8 cellular contexts compared by ENCODE assay signal in genomic region chr14:104137297-104138097, GRCh38. TPM values are rescaled to one million over a fixed set of nuclear protein-coding genes. Genes with fewer than 3 reads are reported as not detected.
DNase-seq lines count a peak whose midpoint lies in the region; ATAC-seq, FAIRE-seq and TF ChIP-seq lines count a peak whose summit lies in the region.

No MANE protein-coding gene starts in this region.

- no peaks in the 10 kb centered on the region for H3K9me3 Mint-ChIP-seq in naive thymus-derived CD4-positive, alpha-beta T cell

- H3K27ac ChIP-seq in A549 (peak overlapping the region; percentile 54 to 87), esophagus muscularis mucosa (replicated peaks in 1 of 4) (peak overlapping the region in 3 of 4 donors; percentile 5 to 59 (median 19))
- H3K27ac ChIP-seq in naive thymus-derived CD4-positive, alpha-beta T cell (ENCODE audit: low read depth, low read length), result no peak overlapping the region

- no peak overlapping the region for H3K27ac Mint-ChIP-seq in naive thymus-derived CD4-positive, alpha-beta T cell

- H3K4me1 Mint-ChIP-seq in naive thymus-derived CD4-positive, alpha-beta T cell, result peaks cover 0 to 10% (median 5%) of the 10 kb centered on the region in 7 donors

- H3K36me3 Mint-ChIP-seq in naive thymus-derived CD4-positive, alpha-beta T cell, result no peaks in the 10 kb centered on the region

- peaks cover 7 to 84% (median 32%) of the 10 kb centered on the region in 4 donors for H3K27me3 ChIP-seq in esophagus muscularis mucosa
- peaks cover 0 to 12% of the 10 kb centered on the region in 2 donors for H3K27me3 ChIP-seq in naive thymus-derived CD4-positive, alpha-beta T cell (ENCODE audit: control insufficient read depth in 2 of 2, insufficient read depth in 2 of 2, low read length in 2 of 2)

- H3K4me1 ChIP-seq in A549, result peaks cover 26% of the 10 kb centered on the region
- peaks cover 32 to 50% (median 46%) of the 10 kb centered on the region in 4 donors for H3K4me1 ChIP-seq in esophagus muscularis mucosa
- no peaks in the 10 kb centered on the region for H3K4me1 ChIP-seq in naive thymus-derived CD4-positive, alpha-beta T cell (ENCODE audit: control insufficient read depth in 2 of 2, insufficient read depth in 2 of 2, low read length in 2 of 2)

- H3K36me3 ChIP-seq in esophagus muscularis mucosa, result no peaks in the 10 kb centered on the region
- no peaks in the 10 kb centered on the region for H3K36me3 ChIP-seq in naive thymus-derived CD4-positive, alpha-beta T cell (ENCODE audit: control insufficient read depth in 2 of 3, insufficient read depth in 3 of 3, low read length in 3 of 3)

- H3K9me3 ChIP-seq in A549, result no peaks in the 10 kb centered on the region
- H3K9me3 ChIP-seq in esophagus muscularis mucosa, result no peaks in the 10 kb centered on the region
- H3K9me3 ChIP-seq in naive thymus-derived CD4-positive, alpha-beta T cell (ENCODE audit: control insufficient read depth in 2 of 3, low read length in 3 of 3), result no peaks in the 10 kb centered on the region

- peak overlapping the region; percentile 55 for H3K4me3 ChIP-seq in A549
- peak overlapping the region; percentile 52 to 65 (median 56) for H3K4me3 ChIP-seq in esophagus muscularis mucosa
- no peak overlapping the region for H3K4me3 ChIP-seq in naive thymus-derived CD4-positive, alpha-beta T cell (ENCODE audit: low read length)

- DNase-seq in A549 (ENCODE audit: low read depth in 1 of 2, low spot score in 1 of 2), result peak; percentile 76 to 80
- peak; percentile 96 for DNase-seq in GM20000 (ENCODE audit: low spot score)
- DNase-seq in NCI-H774 (lab: John Stamatoyannopoulos, UW), result peak; percentile 3
- peak; percentile 72 for DNase-seq in activated T-cell treated with anti-CD3 and anti-CD28 coated beads, Interleukin-2, amount 50 U/mL, for 1 hour
- no peak for DNase-seq in esophagus muscularis mucosa (ENCODE audit: extremely low spot score)
- peak; percentile 8 to 77 (median 48) for DNase-seq in naive thymus-derived CD4-positive, alpha-beta T cell
- peak; percentile 49 for DNase-seq in stimulated activated naive CD4-positive, alpha-beta T cell treated with Interleukin-2 at 50 U/mL for 16 hours (lab: John Stamatoyannopoulos, UW)

- peak overlapping the region; percentile 25 to 81 (median 63) for H3K4me3 Mint-ChIP-seq in naive thymus-derived CD4-positive, alpha-beta T cell

- no peak for FAIRE-seq in A549 (lab: Jason Lieb, UNC)

- CTCF ChIA-PET in A549 (lab: Yijun Ruan, JAX), result interaction anchor here (0.6 to 1.9 kb wide), 39 partner anchors 9 to 503 kb away, joined by 3 to 32 read pairs (median 3); no protein-coding TSS in a partner anchor
- CTCF ChIA-PET in naive thymus-derived CD4-positive, alpha-beta T cell (lab: Charles Lee), result interaction anchor here (0.7 to 0.9 kb wide), 4 partner anchors 262 to 428 kb away, joined by 3 to 4 read pairs (median 3); no protein-coding TSS in a partner anchor

- POLR2A ChIA-PET in A549 (lab: Yijun Ruan, JAX), result no interaction called here
- POLR2A ChIA-PET in naive thymus-derived CD4-positive, alpha-beta T cell (lab: Charles Lee), result no interaction called here

- TF ChIP-seq EP300 in A549 (IDR thresholded peaks at IDR 0.05) (no peak), esophagus muscularis mucosa (IDR thresholded peaks at IDR 0.05) (no peak)

- 6% methylated on average over 24 of the region's 88 CpGs for WGBS in A549 (ENCODE audit: missing lambda C conversion rate)
- WGBS in esophagus muscularis mucosa, result 5% methylated on average over 8 of the region's 88 CpGs

- intact Hi-C loops in esophagus muscularis mucosa (cut with DNase I), result loop anchor here (2.0 to 5.0 kb wide), 2 partner anchors 427 to 500 kb away; no protein-coding TSS in a partner anchor
- intact Hi-C loops in naive thymus-derived CD4-positive, alpha-beta T cell (cut with micrococcal nuclease), result loop anchor here (1.0 to 5.0 kb wide), 4 partner anchors 59 to 570 kb away; no protein-coding TSS in a partner anchor

- TF ChIP-seq CTCF in A549 (IDR thresholded peaks at IDR 0.05) (peak; percentile 90), GM20000 (IDR thresholded peaks at IDR 0.05; ENCODE audit: extremely low read depth, missing control alignments) (peak; percentile 68), esophagus muscularis mucosa (IDR thresholded peaks at IDR 0.05) (peak; percentile 74 to 88 (median 86))

- TF ChIP-seq RAD21 in A549 (conservative IDR thresholded peaks at IDR 0.05 in 1 of 2, IDR thresholded peaks at IDR 0.05 in 1 of 2), result peak; percentile 74 to 94

- peak; percentile 53 to 89 for ATAC-seq in A549
- ATAC-seq in naive thymus-derived CD4-positive, alpha-beta T cell, result peak; percentile 72
- ATAC-seq in HG03039 (IDR thresholded peaks at IDR 0.05; ENCODE audit: unreplicated experiment), result no peak

- TF ChIP-seq POLR2A in A549 (IDR thresholded peaks at IDR 0.05; ENCODE audit: low read length), result no peak
- TF ChIP-seq POLR2A in esophagus muscularis mucosa (IDR thresholded peaks at IDR 0.05; ENCODE audit: low read depth), result no peak

- H3K4me2 ChIP-seq in A549, result peak overlapping the region; percentile 98

- H3K27me3 Mint-ChIP-seq in naive thymus-derived CD4-positive, alpha-beta T cell, result peaks cover 20 to 41% (median 29%) of the 10 kb centered on the region in 5 donors

TF ChIP-seq in A549, 52 proteins besides CTCF, POLR2A, EP300 and RAD21 (continues in another document):
- no peak for TF ChIP-seq RCOR1 (IDR thresholded peaks at IDR 0.05; ENCODE audit: low read depth, low read length)
- no peak for TF ChIP-seq CHD2 (IDR thresholded peaks at IDR 0.05; ENCODE audit: low read length, partially characterized antibody)
- no peak for TF ChIP-seq HEYL (CRISPR knock-in tag; IDR thresholded peaks at IDR 0.05)
- no peak for TF ChIP-seq BCL3 (IDR thresholded peaks at IDR 0.05)
- TF ChIP-seq HDAC2 (IDR thresholded peaks at IDR 0.05), result no peak
- TF ChIP-seq TFCP2L1 (CRISPR knock-in tag; IDR thresholded peaks at IDR 0.05), result no peak
- TF ChIP-seq PHF8 (IDR thresholded peaks at IDR 0.05; ENCODE audit: borderline replicate concordance, low read depth), result no peak
- no peak; the same call in 1 of the 2 replicates for TF ChIP-seq HOXB5 (CRISPR knock-in tag; IDR thresholded peaks at IDR 0.05)
- TF ChIP-seq FOXS1 (CRISPR knock-in tag; IDR thresholded peaks at IDR 0.05), result no peak
- TF ChIP-seq E2F6 (IDR thresholded peaks at IDR 0.05; ENCODE audit: borderline replicate concordance, low read depth), result peak; percentile 97; the same call in 1 of the 2 replicates
- no peak for TF ChIP-seq NPAS2 (CRISPR knock-in tag; IDR thresholded peaks at IDR 0.05; ENCODE audit: borderline replicate concordance)
- peak; percentile 92 for TF ChIP-seq SMC3 (IDR thresholded peaks at IDR 0.05)
- TF ChIP-seq ZNF302 (CRISPR knock-in tag; IDR thresholded peaks at IDR 0.05), result no peak
- TF ChIP-seq HOXB13 (CRISPR knock-in tag; IDR thresholded peaks at IDR 0.05; ENCODE audit: low read depth), result 0 out of 2 replicates have a peak, but pooled peaks have one; percentile 19
- peak; percentile 95 for TF ChIP-seq MAX (IDR thresholded peaks at IDR 0.05)
- TF ChIP-seq GATA3 (IDR thresholded peaks at IDR 0.05; ENCODE audit: borderline replicate concordance), result no peak
- TF ChIP-seq ZSCAN20 (CRISPR knock-in tag; IDR thresholded peaks at IDR 0.05), result no peak
- no peak for TF ChIP-seq MAZ (IDR thresholded peaks at IDR 0.05; ENCODE audit: borderline replicate concordance, low read depth, low read length)

RNA-seq across cellular contexts. Expression of gene KIF26A, which starts 0.9 kb away (rescaled TPM):
- 0.20 and 0.28 TPM in 2 replicates for polyA plus RNA-seq in A549 (2011; rRNA removed)
- polyA plus RNA-seq in A549 (2012; cell fraction: cytosol; rRNA removed), result 1.1 and 1.9 TPM in 2 replicates
- 2.4 and 3.7 TPM in 2 replicates for polyA plus RNA-seq in A549 (2012; cell fraction: nucleus; rRNA removed)
- 1.9 to 2.3 TPM (median 2.1 TPM) in 3 replicates for polyA plus RNA-seq in A549 (2017; fragmentation: RNase III; extraction: RNeasy Plus Mini Kit Qiagen cat#74134 plus additional on column Dnase treatment)
- polyA minus RNA-seq in A549 (2011; rRNA and poly(A)+ RNA removed), result 0.33 and 0.39 TPM in 2 replicates
- 1 to 10 TPM; 4.6 to 7.2 (median 5.6) TPM for total RNA-seq in esophagus muscularis mucosa
- under 1 TPM in 3 of 5 experiments, not detected in 2; 0.13 to 0.53 (median 0.17) TPM for total RNA-seq in naive thymus-derived CD4-positive, alpha-beta T cell
- not detected for polyA plus RNA-seq in naive thymus-derived CD4-positive, alpha-beta T cell

RNA-seq across cellular contexts. Expression of gene ASPG, which starts 52.0 kb away (rescaled TPM):
- polyA plus RNA-seq in A549 (2011; rRNA removed), result not detected in 2 replicates
- polyA plus RNA-seq in A549 (2012; cell fraction: cytosol; rRNA removed), result 0.03 and 0.21 TPM in 2 replicates
- polyA plus RNA-seq in A549 (2012; cell fraction: nucleus; rRNA removed), result 0.11 and 0.14 TPM in 2 replicates
- 0.13 TPM in 1 of 3 replicates, not detected in the others for polyA plus RNA-seq in A549 (2017; fragmentation: RNase III; extraction: RNeasy Plus Mini Kit Qiagen cat#74134 plus additional on column Dnase treatment)
- not detected in 2 replicates for polyA minus RNA-seq in A549 (2011; rRNA and poly(A)+ RNA removed)
- total RNA-seq in esophagus muscularis mucosa, result under 1 TPM in 3 of 4 donors, not detected in 1; 0.33 to 0.75 (median 0.45) TPM
- under 1 TPM in 2 of 5 experiments, not detected in 3; 0.11 to 0.38 TPM for total RNA-seq in naive thymus-derived CD4-positive, alpha-beta T cell
- polyA plus RNA-seq in naive thymus-derived CD4-positive, alpha-beta T cell, result not detected
